1 cellular context compared by ENCODE assay signal in genomic region chr3:38283810-38284775, GRCh38.
TF ChIP-seq lines count a peak whose summit lies in the region.

No MANE protein-coding gene starts in this region.

TF ChIP-seq in SK-N-SH treated with all-trans-retinoic acid at 6 μM for 48 hours, 23 proteins besides CTCF, POLR2A, EP300 and RAD21 (continued from another document):
- TF ChIP-seq TSHZ2 (CRISPR knock-in tag; IDR thresholded peaks at IDR 0.05) (no peak), PATZ1 (CRISPR knock-in tag; IDR thresholded peaks at IDR 0.05; ENCODE audit: borderline replicate concordance) (no peak), BACH2 (CRISPR knock-in tag; IDR thresholded peaks at IDR 0.05; ENCODE audit: borderline replicate concordance) (no peak), RARB (CRISPR knock-in tag; IDR thresholded peaks at IDR 0.05) (no peak), POU6F1 (CRISPR knock-in tag; IDR thresholded peaks at IDR 0.05; ENCODE audit: borderline replicate concordance, low read depth) (no peak), ZNF70 (CRISPR knock-in tag; IDR thresholded peaks at IDR 0.05) (no peak), PPARA (CRISPR knock-in tag; IDR thresholded peaks at IDR 0.05; ENCODE audit: borderline replicate concordance) (no peak), ZNF8 (CRISPR knock-in tag; IDR thresholded peaks at IDR 0.05) (no peak), CSDC2 (CRISPR knock-in tag; IDR thresholded peaks at IDR 0.05) (no peak), ZFP30 (CRISPR knock-in tag; IDR thresholded peaks at IDR 0.05) (no peak), ZFP3 (CRISPR knock-in tag; IDR thresholded peaks at IDR 0.05) (no peak), ESRRG (CRISPR knock-in tag; IDR thresholded peaks at IDR 0.05) (no peak)
